Comparison of ENCODE assay signal across 8 cellular contexts in genomic region chr12:13101854-13102375, GRCh38. TPM values are rescaled to one million over a fixed set of nuclear protein-coding genes. Genes with fewer than 3 reads are reported as not detected.
DNase-seq lines count a peak whose midpoint lies in the region; ATAC-seq and TF ChIP-seq lines count a peak whose summit lies in the region.

No MANE protein-coding gene starts in this region.

- H2BK5ac ChIP-seq in mesenchymal stem cell (ENCODE audit: low read depth, low read length, poor library complexity, severe bottlenecking): no peak overlapping the region

- H4K91ac ChIP-seq in mesenchymal stem cell (ENCODE audit: low read length): peak overlapping the region; percentile 99

- ATAC-seq in RWPE2 (ENCODE audit: low read depth) (no peak), GM18511 (IDR thresholded peaks at IDR 0.05; ENCODE audit: unreplicated experiment) (no peak), HG03025 (IDR thresholded peaks at IDR 0.05; ENCODE audit: low FRiP score, unreplicated experiment) (no peak)
- no peak for ATAC-seq in central memory CD8-positive, alpha-beta T cell (replicated peaks; ENCODE audit: extremely low read depth, poor library complexity, severe bottlenecking)

- H3K9ac ChIP-seq in mesenchymal stem cell (ENCODE audit: low read length): peak overlapping the region; percentile 95

- TF ChIP-seq CTCF in RWPE2 (IDR thresholded peaks at IDR 0.05; ENCODE audit: poor library complexity, severe bottlenecking) (no peak), transverse colon (IDR thresholded peaks at IDR 0.05) (no peak)

- H3K14ac ChIP-seq in mesenchymal stem cell (ENCODE audit: low read length in 2 of 2): peak overlapping the region; percentile 43 to 96

- no peak for TF ChIP-seq EP300 in transverse colon (IDR thresholded peaks at IDR 0.05; ENCODE audit: low read depth)

- in situ Hi-C loops in transverse colon (cut with MboI; ENCODE audit: low pct_ligation_motif_present in 1 of 4, low pct_unique_long_range_greater_than_20kb in 1 of 4, low sequenced_read_pairs in 3 of 4): loop anchor here in 1 of 4 donors (10.0 kb wide), 1 partner anchor 103 kb away; no protein-coding TSS in a partner anchor

- no peak overlapping the region for H3K23ac ChIP-seq in mesenchymal stem cell (ENCODE audit: low read length in 2 of 2)

- peak overlapping the region; percentile 100 for H3K18ac ChIP-seq in mesenchymal stem cell (ENCODE audit: low read depth in 1 of 2, low read length in 2 of 2)

- H2AK5ac ChIP-seq in mesenchymal stem cell (ENCODE audit: low read length, severe bottlenecking): peak overlapping the region; percentile 14

- H3K27me3 ChIP-seq in RWPE2 (ENCODE audit: insufficient read depth, poor library complexity, severe bottlenecking): no peaks in the 10 kb centered on the region
- H3K27me3 ChIP-seq in mesenchymal stem cell (ENCODE audit: control insufficient read depth in 1 of 2, insufficient read depth in 1 of 2, low read length in 2 of 2): no peaks in the 10 kb centered on the region
- no peaks in the 10 kb centered on the region for H3K27me3 ChIP-seq in transverse colon

- H3K9me3 ChIP-seq in RWPE2 (ENCODE audit: severe bottlenecking) (no peaks in the 10 kb centered on the region), mesenchymal stem cell (ENCODE audit: control insufficient read depth, low read length) (no peaks in the 10 kb centered on the region), transverse colon (no peaks in the 10 kb centered on the region)

- no peak for TF ChIP-seq POLR2A in transverse colon (IDR thresholded peaks at IDR 0.05)

- H3K4me2 ChIP-seq in mesenchymal stem cell (ENCODE audit: low read length, poor library complexity, severe bottlenecking): peak overlapping the region; percentile 87

- H3K4me3 ChIP-seq in RWPE2 (ENCODE audit: severe bottlenecking) (no peak overlapping the region), mesenchymal stem cell (ENCODE audit: insufficient read depth in 1 of 2, low read depth in 1 of 2, low read length in 2 of 2) (peak overlapping the region in 1 of 2 experiments; percentile 66), transverse colon (peak overlapping the region in 2 of 4 donors; percentile 48 to 74)

- peak overlapping the region; percentile 96 to 100 for H3K4ac ChIP-seq in mesenchymal stem cell (ENCODE audit: low read depth in 1 of 2, low read length in 2 of 2)

- peak overlapping the region; percentile 93 for H2BK120ac ChIP-seq in mesenchymal stem cell (ENCODE audit: low read depth, low read length)

- H3K9me3 Mint-ChIP-seq in central memory CD8-positive, alpha-beta T cell: no peaks in the 10 kb centered on the region

- peaks cover 51% of the 10 kb centered on the region for H3K4me1 ChIP-seq in RWPE2 (ENCODE audit: insufficient read depth, poor library complexity, severe bottlenecking)
- peaks cover 11% of the 10 kb centered on the region for H3K4me1 ChIP-seq in mesenchymal stem cell (ENCODE audit: control insufficient read depth, insufficient read depth, low read depth, low read length)
- H3K4me1 ChIP-seq in transverse colon: peaks cover 10 to 54% (median 41%) of the 10 kb centered on the region in 4 donors

- no peak overlapping the region for H2AFZ ChIP-seq in mesenchymal stem cell (ENCODE audit: low read depth, low read length)

- H3K27ac ChIP-seq in RWPE2 (ENCODE audit: poor library complexity, severe bottlenecking): peak overlapping the region; percentile 99
- H3K27ac ChIP-seq in mesenchymal stem cell (ENCODE audit: low read length, poor library complexity, severe bottlenecking): peak overlapping the region; percentile 51
- H3K27ac ChIP-seq in transverse colon: peak overlapping the region; percentile 83 to 94 (median 88)

- H3K27me3 Mint-ChIP-seq in central memory CD8-positive, alpha-beta T cell: no peaks in the 10 kb centered on the region

- peak overlapping the region; percentile 99 for H2BK15ac ChIP-seq in mesenchymal stem cell (ENCODE audit: low read depth, poor library complexity, severe bottlenecking)

- intact Hi-C loops in transverse colon (cut with DNase I; ENCODE audit: low total_unique reads): loop anchor here (5.0 kb wide), 2 partner anchors 95 to 110 kb away; partner anchors contain the start of gene EMP1

- WGBS in mesenchymal stem cell: 56% methylated on average over 7 of the region's 9 CpGs
- 39 to 60% methylated on average over 1 to 9 of the region's 9 CpGs for WGBS in transverse colon (ENCODE audit: low coverage in 1 of 2), 2 donors

- peaks cover 43% of the 10 kb centered on the region for H3K4me1 Mint-ChIP-seq in central memory CD8-positive, alpha-beta T cell

- peaks cover 21% of the 10 kb centered on the region for H3K36me3 Mint-ChIP-seq in central memory CD8-positive, alpha-beta T cell (ENCODE audit: insufficient read depth)

- DNase-seq in activated gamma-delta T cell treated with Interleukin-2 at 50 U/mL for 16 hours (peak; percentile 8), activated gamma-delta T cell (lab: John Stamatoyannopoulos, UW) (no peak), RWPE2 (ENCODE audit: low spot score) (no peak), mesenchymal stem cell (peak; percentile 74), transverse colon (peak; percentile 39)
- no peak for DNase-seq in central memory CD8-positive, alpha-beta T cell (ENCODE audit: low spot score in 2 of 2)

- H3K27ac Mint-ChIP-seq in central memory CD8-positive, alpha-beta T cell (ENCODE audit: low read depth): peak overlapping the region; percentile 95

- H3K4me3 Mint-ChIP-seq in central memory CD8-positive, alpha-beta T cell: peak overlapping the region; percentile 81

- H3K36me3 ChIP-seq in RWPE2 (ENCODE audit: low read depth) (no peaks in the 10 kb centered on the region), mesenchymal stem cell (ENCODE audit: control insufficient read depth in 1 of 2, insufficient read depth in 2 of 2, low read depth in 1 of 2, low read length in 2 of 2) (no peaks in the 10 kb centered on the region), transverse colon (no peaks in the 10 kb centered on the region)

- peak overlapping the region; percentile 99 for H4K8ac ChIP-seq in mesenchymal stem cell (ENCODE audit: low read length)

- peak overlapping the region; percentile 97 to 99 for H2BK12ac ChIP-seq in mesenchymal stem cell (ENCODE audit: low read length in 2 of 2)

- no peaks in the 10 kb centered on the region for H3K79me1 ChIP-seq in mesenchymal stem cell (replicated peaks; ENCODE audit: low read length, poor library complexity, severe bottlenecking)

RNA-seq across cellular contexts. Expression of gene GSG1, which starts 1.6 kb away (rescaled TPM):
- polyA plus RNA-seq in mesenchymal stem cell (2013, experiment 1 of 2): 0.04 TPM
- not detected for polyA plus RNA-seq in mesenchymal stem cell (2013, experiment 2 of 2)
- total RNA-seq in transverse colon: not detected

RNA-seq across cellular contexts. Expression of gene FAM234B, which starts 57.7 kb away (rescaled TPM):
- polyA plus RNA-seq in mesenchymal stem cell (2013, experiment 1 of 2): 2.3 TPM
- 2.5 TPM for polyA plus RNA-seq in mesenchymal stem cell (2013, experiment 2 of 2)
- 1 to 10 TPM in 3 of 4 donors, under 1 TPM in 1; 0.60 to 2.6 (median 1.8) TPM for total RNA-seq in transverse colon

Comparison
In these comparisons a context has a peak if more than half of its experiments do, and no peak if none do; other contexts are left out.
1. DNase-seq: peak in activated gamma-delta T cell treated with Interleukin-2 at 50 U/mL for 16 hours (single experiment), mesenchymal stem cell (single experiment) and transverse colon (single experiment); none in activated gamma-delta T cell (single experiment), RWPE2 (single experiment) and central memory CD8-positive, alpha-beta T cell (0 of 2).
2. Peak in every context shown above with its lines, with median percentiles within 50 percentile points of each other: H3K27ac ChIP-seq.